1 cellular context compared by ENCODE assay signal in genomic region chr9:114085404-114085803, GRCh38.
TF ChIP-seq lines count a peak whose summit lies in the region.

No MANE protein-coding gene starts in this region.

TF ChIP-seq in HepG2, 621 proteins besides CTCF, POLR2A, EP300 and RAD21:
- TF ChIP-seq ZNF687 (CRISPR knock-in tag; IDR thresholded peaks at IDR 0.05) = peak; percentile 19; the same call in 1 of the 2 replicates
- TF ChIP-seq MEIS1 (CRISPR knock-in tag; IDR thresholded peaks at IDR 0.05; ENCODE audit: borderline replicate concordance) = no peak
